Comparison of ENCODE assay signal across 8 cellular contexts in the genomic region with DNA sequence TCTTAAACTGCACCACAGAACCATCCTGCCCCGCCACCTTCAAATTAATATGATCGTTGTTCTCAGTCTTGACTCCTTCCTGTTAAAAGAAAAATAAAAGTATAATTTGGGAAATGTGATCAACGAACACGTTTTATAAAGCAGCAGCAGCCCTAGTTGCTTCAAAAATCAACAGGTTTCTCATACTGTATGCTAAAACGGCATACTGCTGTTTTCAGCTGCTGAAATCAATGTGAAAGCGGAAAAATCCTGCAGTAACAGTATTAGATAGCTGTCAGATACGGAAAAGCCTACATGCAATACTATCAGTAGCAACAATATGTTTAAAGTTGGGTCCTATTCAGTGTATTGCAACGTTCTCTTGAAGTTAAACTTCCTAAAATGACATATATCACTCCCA. TPM values are rescaled to one million over a fixed set of nuclear protein-coding genes. Genes with fewer than 3 reads are reported as not detected.
DNase-seq lines count a peak whose midpoint lies in the region; ATAC-seq, FAIRE-seq and TF ChIP-seq lines count a peak whose summit lies in the region.

No MANE protein-coding gene starts in this region.

- peak overlapping the region; percentile 83 to 95 (median 92) for H3K4me3 Mint-ChIP-seq in IgD-negative memory B cell
- peak overlapping the region; percentile 87 to 98 (median 91) for H3K4me3 Mint-ChIP-seq in naive B cell

- no peak overlapping the region for H2AFZ ChIP-seq in ACC112 (ENCODE audit: low read length, unreplicated experiment)

- peaks cover 3% of the 10 kb centered on the region for H3K4me1 ChIP-seq in ACC112 (ENCODE audit: control insufficient read depth, insufficient read depth, low read length, unreplicated experiment)

- H3K36me3 Mint-ChIP-seq in IgD-negative memory B cell (no peaks in the 10 kb centered on the region), naive B cell (no peaks in the 10 kb centered on the region)

- ATAC-seq in naive B cell (ENCODE audit: low read depth in 2 of 2), result no peak

- H3K27me3 Mint-ChIP-seq in IgD-negative memory B cell, result no peaks in the 10 kb centered on the region
- H3K27me3 Mint-ChIP-seq in naive B cell, result no peaks in the 10 kb centered on the region

- H3K36me3 ChIP-seq in ACC112 (ENCODE audit: insufficient read depth, low read length), result peaks cover 5% of the 10 kb centered on the region; the same call in 1 of the 2 replicates

- TF ChIP-seq CTCF in choroid plexus epithelial cell (conservative IDR thresholded peaks at IDR 0.05; ENCODE audit: low read depth, low read length), result no peak

- TF ChIP-seq POLR2A in H54 (IDR thresholded peaks at IDR 0.05; ENCODE audit: low read depth, low read length), result no peak

- peaks cover 18 to 27% (median 23%) of the 10 kb centered on the region in 3 donors for H3K4me1 Mint-ChIP-seq in IgD-negative memory B cell
- H3K4me1 Mint-ChIP-seq in naive B cell, result peaks cover 20 to 55% (median 38%) of the 10 kb centered on the region in 3 donors

- H3K79me2 ChIP-seq in ACC112 (ENCODE audit: control insufficient read depth, insufficient read depth, low read length, unreplicated experiment), result peaks cover 61% of the 10 kb centered on the region

- peak overlapping the region; percentile 97 for H3K4me3 ChIP-seq in ACC112 (ENCODE audit: low read depth, low read length)
- peak overlapping the region; percentile 73 for H3K4me3 ChIP-seq in choroid plexus epithelial cell (ENCODE audit: low read depth, low read length)

- H3K27ac Mint-ChIP-seq in IgD-negative memory B cell (peak overlapping the region; percentile 84 to 94 (median 88)), naive B cell (peak overlapping the region in 5 of 6 donors; percentile 91 to 96 (median 94))

- H3K9me3 Mint-ChIP-seq in IgD-negative memory B cell, result no peaks in the 10 kb centered on the region
- peaks cover 0 to 5% (median 0%) of the 10 kb centered on the region in 7 donors for H3K9me3 Mint-ChIP-seq in naive B cell

- H3K27me3 ChIP-seq in ACC112 (ENCODE audit: insufficient read depth, low read length), result no peaks in the 10 kb centered on the region

- no peak for DNase-seq in choroid plexus epithelial cell (ENCODE audit: low read depth)
- no peak for DNase-seq in naive B cell
- no peak for DNase-seq in H54 (ENCODE audit: insufficient read length, low spot score)
- no peak for DNase-seq in HuH-7.5 (ENCODE audit: low spot score)
- DNase-seq in RKO (ENCODE audit: low spot score), result no peak
- DNase-seq in NCI-H82 treated with DMSO at 0.1 percent for 48 hours (lab: John Stamatoyannopoulos, UW; ENCODE audit: unreplicated experiment), result no peak

- no peak for FAIRE-seq in H54 (lab: Jason Lieb, UNC)

- H3K27ac ChIP-seq in ACC112 (ENCODE audit: low read depth, low read length), result no peak overlapping the region

RNA-seq across cellular contexts. Expression of a gene that starts 1.6 kb away (rescaled TPM):
- 391 TPM for polyA plus RNA-seq in IgD-negative memory B cell
- 100 to 1,000 TPM; 260 to 424 (median 363) TPM for polyA plus RNA-seq in naive B cell (ENCODE audit: low read depth in 6 of 6)

RNA-seq across cellular contexts. Expression of a gene that starts 24.4 kb away (rescaled TPM):
- polyA plus RNA-seq in IgD-negative memory B cell (32.3 TPM), naive B cell (ENCODE audit: low read depth in 6 of 6) (10 to 100 TPM; 11.7 to 41.1 (median 33.4) TPM)

RNA-seq across cellular contexts. Expression of a gene that starts 26.8 kb away (rescaled TPM):
- polyA plus RNA-seq in IgD-negative memory B cell (150 TPM), naive B cell (ENCODE audit: low read depth in 6 of 6) (10 to 100 TPM; 56.8 to 80.5 (median 72.7) TPM)

RNA-seq across cellular contexts. Expression of a gene that starts 49.6 kb away (rescaled TPM):
- 150 TPM for polyA plus RNA-seq in IgD-negative memory B cell
- 100 to 1,000 TPM in 3 of 6 donors, 10 to 100 TPM in 3; 85.0 to 136 (median 111) TPM for polyA plus RNA-seq in naive B cell (ENCODE audit: low read depth in 6 of 6)
